17 cellular contexts compared by ENCODE assay signal in genomic region chr11:95568236-95568635, GRCh38.
DNase-seq lines count a peak whose midpoint lies in the region; ATAC-seq, FAIRE-seq and TF ChIP-seq lines count a peak whose summit lies in the region.
"Had no signal": no experiment of that assay in that cellular context is flagged by ENCODE, and none has a peak within 500 bp of the region (broad histone marks: within the 10 kb centered on the region; RNA-seq: fewer than 3 reads in every experiment).

No MANE protein-coding gene starts in this region.

- no peak overlapping the region for H3K4me2 ChIP-seq in H1 (ENCODE audit: insufficient read depth in 1 of 2, low read depth in 2 of 2, low read length in 2 of 2)
- H3K4me2 ChIP-seq in smooth muscle cell = no peak overlapping the region
- H3K4me2 ChIP-seq: BLaER1 treated with 17β-estradiol and CSF1 and Interleukin-3, amounts not matched to agents 10 nM and 100 nM had no signal

- H3K4me3 ChIP-seq in A673 (ENCODE audit: low read depth, low read length, poor library complexity, severe bottlenecking) (no peak overlapping the region), ascending aorta (no peak overlapping the region), H1 (ENCODE audit: extremely low read depth in 1 of 4, insufficient read depth in 2 of 4, low read depth in 3 of 4, low read length in 4 of 4) (no peak overlapping the region), smooth muscle cell (no peak overlapping the region)
- H3K4me3 ChIP-seq: BLaER1 treated with 17β-estradiol and CSF1 and Interleukin-3, amounts not matched to agents 10 nM and 100 nM had no signal

- H3K56ac ChIP-seq in H1 (replicated peaks; ENCODE audit: insufficient read length, low read depth, low read length) = no peak overlapping the region

- DNase-seq in A673 (ENCODE audit: low spot score) = peak; percentile 9
- DNase-seq in ascending aorta (ENCODE audit: low spot score in 2 of 2) = no peak
- DNase-seq in H1 (ENCODE audit: low read depth in 1 of 2, low spot score in 2 of 2) = no peak
- no peak for DNase-seq in smooth muscle cell (lab: John Stamatoyannopoulos, UW; ENCODE audit: unreplicated experiment)
- DNase-seq in GM10248 (ENCODE audit: extremely low spot score) = no peak
- DNase-seq in DMS79 (lab: John Stamatoyannopoulos, UW) = no peak
- DNase-seq: Calu3; CD4-positive, CD25-positive, alpha-beta regulatory T cell; DMS 273 treated with DMSO at 0.1 percent for 48 hours; GOT3; KG1 had no signal

- H3K9me3 ChIP-seq in A673 (ENCODE audit: low read depth, low read length, poor library complexity, severe bottlenecking) = peaks cover 8% of the 10 kb centered on the region
- H3K9me3 ChIP-seq in ascending aorta = peaks cover 0 to 8% of the 10 kb centered on the region in 2 donors
- H3K9me3 ChIP-seq in H1 (ENCODE audit: insufficient read depth in 2 of 2, low read depth in 1 of 2, low read length in 1 of 2) = peaks cover 0 to 6% of the 10 kb centered on the region in 2 experiments; a peak in 1 of 4 replicates
- no peaks in the 10 kb centered on the region for H3K9me3 ChIP-seq in smooth muscle cell (replicated peaks; ENCODE audit: low read depth)

- peak overlapping the region; percentile 82; the same call in 1 of the 2 replicates for H2BK5ac ChIP-seq in H1 (ENCODE audit: low read depth, low read length)

- no peak overlapping the region for H3K9ac ChIP-seq in H1 (replicated peaks in 1 of 4; ENCODE audit: extremely low read depth in 1 of 4, low read depth in 3 of 4, low read length in 3 of 4)
- no peak overlapping the region for H3K9ac ChIP-seq in smooth muscle cell (ENCODE audit: low read depth)
- H3K9ac ChIP-seq: BLaER1 treated with 17β-estradiol and CSF1 and Interleukin-3, amounts not matched to agents 10 nM and 100 nM had no signal

- no peaks in the 10 kb centered on the region for H3K79me2 ChIP-seq in H1 (ENCODE audit: control insufficient read depth in 1 of 2, insufficient read depth in 2 of 2, low read length in 2 of 2)
- H3K79me2 ChIP-seq in smooth muscle cell (ENCODE audit: low read depth) = no peaks in the 10 kb centered on the region

- no TSS peak for BruUV-seq in A673 (replicated peaks; lab: Mats Ljungman, UMichigan)

- CTCF ChIA-PET in A673 (lab: Charles Lee) (no interaction called here), H1 (lab: Charles Lee; ENCODE audit: partially characterized antibody) (interaction anchor here (0.9 to 1.3 kb wide), 3 partner anchors 14 to 137 kb away, joined by 3 read pairs; no protein-coding TSS in a partner anchor), GM10248 (lab: Yijun Ruan, JAX) (interaction anchor here (1.1 kb wide), 2 partner anchors 10 to 15 kb away, joined by 3 to 4 read pairs; no protein-coding TSS in a partner anchor)

- no peaks in the 10 kb centered on the region for H4K20me1 ChIP-seq in H1 (replicated peaks in 1 of 2; ENCODE audit: control insufficient read depth in 1 of 2, insufficient read depth in 2 of 2, low read length in 2 of 2)
- H4K20me1 ChIP-seq in smooth muscle cell (ENCODE audit: low read depth) = no peaks in the 10 kb centered on the region
- H4K20me1 ChIP-seq: BLaER1 treated with 17β-estradiol and CSF1 and Interleukin-3, amounts not matched to agents 10 nM and 100 nM had no signal

- H3F3A ChIP-seq in smooth muscle cell (ENCODE audit: low read depth) = peaks cover 9% of the 10 kb centered on the region

- H3K23ac ChIP-seq in H1 (ENCODE audit: insufficient read length) = no peak overlapping the region

- H3K14ac ChIP-seq in H1 (ENCODE audit: insufficient read length) = no peak overlapping the region

- H2AK5ac ChIP-seq in H1 (ENCODE audit: low read depth, low read length) = no peak overlapping the region

- no peaks in the 10 kb centered on the region for H3K36me3 ChIP-seq in A673 (ENCODE audit: insufficient read depth, low read length, poor library complexity, severe bottlenecking)
- no peaks in the 10 kb centered on the region for H3K36me3 ChIP-seq in ascending aorta
- H3K36me3 ChIP-seq in H1 (ENCODE audit: control insufficient read depth in 2 of 4, insufficient read depth in 4 of 4, low read length in 3 of 4) = peaks cover 0 to 5% (median 1%) of the 10 kb centered on the region in 4 experiments; a peak in 2 of 8 replicates
- no peaks in the 10 kb centered on the region for H3K36me3 ChIP-seq in smooth muscle cell (ENCODE audit: low read depth)
- H3K36me3 ChIP-seq: BLaER1 treated with 17β-estradiol and CSF1 and Interleukin-3, amounts not matched to agents 10 nM and 100 nM had no signal

- no peak overlapping the region for H4K91ac ChIP-seq in H1 (replicated peaks; ENCODE audit: insufficient read length, low read length)

- no peak for TF ChIP-seq POLR2A in H1 (IDR thresholded peaks at IDR 0.05; ENCODE audit: control extremely low read depth in 1 of 2, low read depth in 2 of 2, low read length in 2 of 2)

- no peaks in the 10 kb centered on the region for H3K23me2 ChIP-seq in H1 (ENCODE audit: low read depth, low read length)

- H2BK12ac ChIP-seq in H1 (ENCODE audit: low read depth, low read length) = no peak overlapping the region

- no peak overlapping the region for H3K18ac ChIP-seq in H1 (ENCODE audit: extremely low read depth, low read length)

- no peak overlapping the region for H2BK120ac ChIP-seq in H1 (replicated peaks; ENCODE audit: low read depth, low read length)

- H4K5ac ChIP-seq in H1 (ENCODE audit: insufficient read length, low read depth, low read length) = no peak overlapping the region

- no peak for TF ChIP-seq RAD21 in H1 (IDR thresholded peaks at IDR 0.05 in 1 of 2, conservative IDR thresholded peaks at IDR 0.05 in 1 of 2; ENCODE audit: low read depth in 2 of 2, low read length in 2 of 2)

- H3K27ac ChIP-seq in A673 (ENCODE audit: low read depth, low read length, poor library complexity, severe bottlenecking) = no peak overlapping the region
- H3K27ac ChIP-seq in ascending aorta = peak overlapping the region; percentile 65 to 74
- no peak overlapping the region for H3K27ac ChIP-seq in H1 (ENCODE audit: low read depth, low read length)
- peak overlapping the region; percentile 9 for H3K27ac ChIP-seq in smooth muscle cell (ENCODE audit: low read depth)
- H3K27ac ChIP-seq: 22Rv1; BLaER1 treated with 17β-estradiol and CSF1 and Interleukin-3, amounts not matched to agents 10 nM and 100 nM had no signal

- H3K79me1 ChIP-seq in H1 (ENCODE audit: low read depth, low read length) = no peaks in the 10 kb centered on the region

- H2BK15ac ChIP-seq in H1 (ENCODE audit: low read length) = no peak overlapping the region

- ATAC-seq in GM21381 (IDR thresholded peaks at IDR 0.05; ENCODE audit: unreplicated experiment) (no peak), GM19395 (IDR thresholded peaks at IDR 0.05; ENCODE audit: unreplicated experiment) (no peak)
- ATAC-seq: HCT116 had no signal

- no peak for TF ChIP-seq EP300 in H1 (IDR thresholded peaks at IDR 0.05; ENCODE audit: borderline replicate concordance in 1 of 2, low read depth in 2 of 2, low read length in 2 of 2)

- TF ChIP-seq CTCF in A673 (conservative IDR thresholded peaks at IDR 0.05; ENCODE audit: low read depth, low read length) (no peak), ascending aorta (IDR thresholded peaks at IDR 0.05) (no peak), H1 (IDR thresholded peaks at IDR 0.05; ENCODE audit: control extremely low read depth in 1 of 3, insufficient read depth in 1 of 3, low read depth in 1 of 3, low read length in 3 of 3) (no peak), smooth muscle cell (IDR thresholded peaks at IDR 0.05; ENCODE audit: borderline replicate concordance, insufficient read depth, poor library complexity, severe bottlenecking) (no peak), GM10248 (IDR thresholded peaks at IDR 0.05; ENCODE audit: control extremely low read depth, extremely low read depth, low read depth, missing control alignments) (no peak)

- intact Hi-C loops in A673 (cut with micrococcal nuclease; ENCODE audit: unreplicated experiment) (no loop called here), ascending aorta (cut with DNase I) (loop anchor here (5.0 to 10.0 kb wide), 3 partner anchors 134 to 483 kb away; partner anchors contain the start of genes ENDOD1 and SESN3)

- H3K4ac ChIP-seq in H1 (replicated peaks; ENCODE audit: insufficient read length, low read depth, low read length) = no peak overlapping the region

- no peak for FAIRE-seq in H1 (lab: Jason Lieb, UNC)
- FAIRE-seq: GM12891 had no signal

- POLR2A ChIA-PET in A673 (lab: Charles Lee; ENCODE audit: low non-redundant PET) (no interaction called here), H1 (lab: Charles Lee; ENCODE audit: partially characterized antibody) (no interaction called here), GM10248 (lab: Yijun Ruan, JAX) (no interaction called here)

- H3K4me1 ChIP-seq in A673 (ENCODE audit: insufficient read depth, low read length, poor library complexity, severe bottlenecking) (peaks cover 19% of the 10 kb centered on the region), ascending aorta (peaks cover 7 to 43% of the 10 kb centered on the region in 2 donors), H1 (replicated peaks in 1 of 4; ENCODE audit: control insufficient read depth in 3 of 4, insufficient read depth in 4 of 4, low read length in 3 of 4) (no peaks in the 10 kb centered on the region; a peak in 1 of 7 replicates), smooth muscle cell (ENCODE audit: low read depth) (peaks cover 34% of the 10 kb centered on the region)

- H2AFZ ChIP-seq in H1 (ENCODE audit: low read length) (no peak overlapping the region), smooth muscle cell (ENCODE audit: low read depth) (no peak overlapping the region)

- no peak overlapping the region for H2BK20ac ChIP-seq in H1 (ENCODE audit: low read length)

- H3K27me3 ChIP-seq in A673 (replicated peaks; ENCODE audit: insufficient read depth, low read depth, low read length, poor library complexity) (no peaks in the 10 kb centered on the region), ascending aorta (no peaks in the 10 kb centered on the region), H1 (replicated peaks in 1 of 4; ENCODE audit: control insufficient read depth in 3 of 4, extremely low read depth in 1 of 4, insufficient read depth in 3 of 4, low read length in 3 of 4) (no peaks in the 10 kb centered on the region), smooth muscle cell (ENCODE audit: low read depth) (no peaks in the 10 kb centered on the region)
- H3K27me3 ChIP-seq: BLaER1 treated with 17β-estradiol and CSF1 and Interleukin-3, amounts not matched to agents 10 nM and 100 nM had no signal

- no peak overlapping the region for H4K8ac ChIP-seq in H1 (ENCODE audit: extremely low read depth, insufficient read depth, low read length)

TF ChIP-seq in H1, 55 proteins besides CTCF, POLR2A, EP300 and RAD21 (continues in another document):
- TF ChIP-seq HDAC2 (IDR thresholded peaks at IDR 0.05; ENCODE audit: borderline replicate concordance in 1 of 2, low read depth in 2 of 2, low read length in 2 of 2) = no peak
- TF ChIP-seq SIX5 (IDR thresholded peaks at IDR 0.05; ENCODE audit: low read depth, low read length) = no peak
- no peak for TF ChIP-seq CREB1 (IDR thresholded peaks at IDR 0.05)
- TF ChIP-seq KDM1A (IDR thresholded peaks at IDR 0.05; ENCODE audit: borderline replicate concordance, low read length) = no peak
- TF ChIP-seq ASH2L (IDR thresholded peaks at IDR 0.05; ENCODE audit: low read length) = no peak
- no peak for TF ChIP-seq TAF1 (IDR thresholded peaks at IDR 0.05; ENCODE audit: low read depth, low read length)
- no peak for TF ChIP-seq SP1 (IDR thresholded peaks at IDR 0.05; ENCODE audit: low read depth, low read length)
- no peak for TF ChIP-seq GTF2F1 (IDR thresholded peaks at IDR 0.05; ENCODE audit: borderline replicate concordance, low read depth, low read length)

Comparison
In these comparisons a context has a peak if more than half of its experiments do, and no peak if none do; other contexts are left out.
1. H3K27ac ChIP-seq: peak in ascending aorta (2 of 2) and smooth muscle cell (single experiment); none in A673 (single experiment) and H1 (single experiment).